Comparison of ENCODE assay signal across 12 cellular contexts in the genomic region with DNA sequence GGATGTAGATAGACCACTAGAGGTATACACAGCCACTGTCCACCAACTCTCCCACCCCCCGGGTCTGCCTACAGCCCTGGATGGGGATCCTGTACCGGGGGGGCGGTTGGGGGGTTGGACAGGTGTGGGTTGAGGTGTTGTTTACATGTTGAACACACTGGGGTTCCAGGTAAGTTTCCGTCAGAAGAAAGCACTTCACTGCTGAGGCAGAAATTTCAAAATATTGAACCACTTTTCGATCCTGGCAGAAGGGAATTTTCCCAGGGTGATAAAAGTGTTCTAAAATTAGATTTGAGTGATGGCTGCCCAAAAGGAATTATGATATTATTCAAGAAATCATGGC. TPM values are rescaled to one million over a fixed set of nuclear protein-coding genes. Genes with fewer than 3 reads are reported as not detected.
DNase-seq lines count a peak whose midpoint lies in the region; ATAC-seq, FAIRE-seq and TF ChIP-seq lines count a peak whose summit lies in the region.
"Had no signal": no experiment of that assay in that cellular context is flagged by ENCODE, and none has a peak within 500 bp of the region (broad histone marks: within the 10 kb centered on the region; RNA-seq: fewer than 3 reads in every experiment).

No MANE protein-coding gene starts in this region.

- H3K27me3 ChIP-seq in HepG2 (ENCODE audit: control insufficient read depth in 1 of 2, insufficient read depth in 2 of 2, low read length in 2 of 2), result no peaks in the 10 kb centered on the region

- H3K4me1 ChIP-seq in A549, result peaks cover 79% of the 10 kb centered on the region
- H3K4me1 ChIP-seq in HepG2 (ENCODE audit: insufficient read depth, low read length), result peaks cover 86% of the 10 kb centered on the region

- H3K27ac ChIP-seq in A549, result peak overlapping the region; percentile 87 to 92
- peak overlapping the region; percentile 58 for H3K27ac ChIP-seq in HepG2 (ENCODE audit: extremely low read length, insufficient read depth, low read length)

- no peaks in the 10 kb centered on the region for H3K36me3 ChIP-seq in HepG2 (replicated peaks in 1 of 2; ENCODE audit: control insufficient read depth in 1 of 2, insufficient read depth in 2 of 2, low read length in 2 of 2)

- intact Hi-C loops in HepG2 (cut with micrococcal nuclease; ENCODE audit: unreplicated experiment), result no loop called here

- TF ChIP-seq POLR2A in A549 (IDR thresholded peaks at IDR 0.05; ENCODE audit: low read length) (no peak), HepG2 (IDR thresholded peaks at IDR 0.05; ENCODE audit: insufficient read depth in 1 of 2, low read depth in 2 of 2, low read length in 2 of 2) (no peak)

- H3K4me3 Mint-ChIP-seq in T-helper 17 cell, result peak overlapping the region; percentile 78
- H3K4me3 Mint-ChIP-seq: nephron had no signal

- peaks cover 6% of the 10 kb centered on the region for H3K27me3 Mint-ChIP-seq in T-helper 17 cell

- BruUV-seq in HepG2 (replicated peaks; lab: Mats Ljungman, UMichigan), result no TSS peak

- TF ChIP-seq RAD21 in A549 (conservative IDR thresholded peaks at IDR 0.05 in 1 of 2, IDR thresholded peaks at IDR 0.05 in 1 of 2), result no peak
- no peak for TF ChIP-seq RAD21 in HepG2 (CRISPR knock-in tag; IDR thresholded peaks at IDR 0.05)

- ATAC-seq in A549 (no peak), GM19351 (IDR thresholded peaks at IDR 0.05; ENCODE audit: unreplicated experiment) (peak; percentile 22), T-helper 17 cell (peak; percentile 63), HepG2 (no peak)

- no peak overlapping the region for H3K9ac ChIP-seq in HepG2 (ENCODE audit: insufficient read depth, low read depth, low read length)

- no peaks in the 10 kb centered on the region for H4K20me1 ChIP-seq in HepG2 (ENCODE audit: insufficient read depth, low read length)

- no peaks in the 10 kb centered on the region for H3K79me2 ChIP-seq in HepG2 (ENCODE audit: insufficient read depth, low read length)

- POLR2A ChIA-PET in A549 (lab: Yijun Ruan, JAX) (interaction anchor here (2.1 to 4.0 kb wide), 2 partner anchors 32 to 49 kb away, joined by 11 to 27 read pairs; no protein-coding TSS in a partner anchor), HepG2 (lab: Yijun Ruan, JAX) (interaction anchor here (1.3 to 1.8 kb wide), 4 partner anchors 32 to 121 kb away, joined by 3 to 10 read pairs (median 5); a partner anchor contains a TSS)

- TF ChIP-seq CTCF in A549 (IDR thresholded peaks at IDR 0.05) (no peak), HepG2 (CRISPR knock-in tag; IDR thresholded peaks at IDR 0.05) (no peak)

- H3K4me3 ChIP-seq in A549 (no peak overlapping the region), HepG2 (replicated peaks in 1 of 3; ENCODE audit: insufficient read depth in 1 of 3, low read depth in 2 of 3, low read length in 3 of 3) (no peak overlapping the region; a peak in 1 of 6 replicates)

- TF ChIP-seq EP300 in A549 (IDR thresholded peaks at IDR 0.05), result 0 out of 5 replicates have a peak, but pooled peaks of 1 of the 2 experiments have one; percentile 5
- TF ChIP-seq EP300 in HepG2 (IDR thresholded peaks at IDR 0.05; ENCODE audit: low read depth in 2 of 2, low read length in 2 of 2), result 0 out of 4 replicates have a peak, but pooled peaks of 1 of the 2 experiments have one; percentile 3
- no peak for TF ChIP-seq EP300 in HepG2 (CRISPR knock-in tag; IDR thresholded peaks at IDR 0.05; ENCODE audit: borderline replicate concordance)

- H3K27ac Mint-ChIP-seq in T-helper 17 cell, result peak overlapping the region; percentile 96

- CTCF ChIA-PET in A549 (lab: Yijun Ruan, JAX), result interaction anchor here (1.8 to 26.6 kb wide), 5 partner anchors 21 to 151 kb away, joined by 3 to 694 read pairs (median 64); a partner anchor contains a TSS
- CTCF ChIA-PET in HepG2 (lab: Yijun Ruan, JAX; ENCODE audit: low intra/inter-chr PET ratio, low total read pairs), result no interaction called here

- in situ Hi-C loops in HepG2 (cut with HindIII; ENCODE audit: extremely low pct_ligation_motif_present, low pct_unique_long_range_greater_than_20kb), result no loop called here

- FAIRE-seq in A549 (lab: Jason Lieb, UNC) (no peak), HepG2 (lab: Jason Lieb, UNC) (no peak)

- peaks cover 31% of the 10 kb centered on the region for H3K4me1 Mint-ChIP-seq in T-helper 17 cell

- peak overlapping the region; percentile 70 for H3K4me2 ChIP-seq in A549
- peak overlapping the region; percentile 77; the same call in 1 of the 2 replicates for H3K4me2 ChIP-seq in HepG2 (ENCODE audit: low read depth, low read length)

- H3K9me3 ChIP-seq in A549 (no peaks in the 10 kb centered on the region), T-helper 17 cell (ENCODE audit: control insufficient read depth, low read length, poor library complexity, severe bottlenecking) (no peaks in the 10 kb centered on the region), HepG2 (ENCODE audit: low read length) (no peaks in the 10 kb centered on the region)

- peaks cover 4% of the 10 kb centered on the region for H3K36me3 Mint-ChIP-seq in T-helper 17 cell (ENCODE audit: low read depth)
- H3K36me3 Mint-ChIP-seq: activated naive CD4-positive, alpha-beta T cell treated with anti-CD3 and anti-CD28 coated beads, Interleukin-2, amount 50 U/mL, for 72 hours had no signal

- DNase-seq in A549 (ENCODE audit: low read depth in 1 of 2, low spot score in 1 of 2) (no peak), T-helper 17 cell (no peak), HepG2 (ENCODE audit: low spot score) (no peak), putamen (ENCODE audit: low spot score) (no peak), SIG-M5 treated with dmso at 0.1 percent for 504 hours (lab: John Stamatoyannopoulos, UW; ENCODE audit: unreplicated experiment) (no peak), NCI-H187 treated with DMSO at 0.1 percent for 48 hours (lab: John Stamatoyannopoulos, UW) (no peak)
- DNase-seq in stimulated activated CD8-positive, alpha-beta memory T cell treated with anti-CD3 and anti-CD28 coated beads, Interleukin-4, amount 100 ng/mL, for 48 hours, result no peak
- DNase-seq: DMS79, NCI-H1436 had no signal

- WGBS in A549 (ENCODE audit: missing lambda C conversion rate), result under 1% methylated on average over 5 of the region's 5 CpGs
- WGBS in HepG2 (ENCODE audit: low lambda C conversion rate), result 27% methylated on average over 5 of the region's 5 CpGs

- no peak overlapping the region for H2AFZ ChIP-seq in HepG2 (ENCODE audit: low read length)

RNA-seq across cellular contexts. Expression of a gene that starts 6.6 kb away (rescaled TPM):
- not detected in 2 replicates for polyA plus RNA-seq in A549 (2011; rRNA removed)
- polyA plus RNA-seq in A549 (2012; cell fraction: cytosol; rRNA removed), result 0.03 TPM in 1 of 2 replicates, not detected in the other
- polyA plus RNA-seq in A549 (2012; cell fraction: nucleus; rRNA removed), result 0.34 and 0.50 TPM in 2 replicates
- polyA plus RNA-seq in A549 (2017; fragmentation: RNase III; extraction: RNeasy Plus Mini Kit Qiagen cat#74134 plus additional on column Dnase treatment), result 0.08 to 0.11 TPM in 2 of 3 replicates, not detected in the other
- 0.34 and 0.58 TPM in 2 replicates for polyA minus RNA-seq in A549 (2011; rRNA and poly(A)+ RNA removed)
- total RNA-seq in T-helper 17 cell, result not detected
- total RNA-seq in HepG2 (2016; rRNA removed; fragmentation: Illumina TruSeq; extraction: Trizol), result not detected in 2 replicates
- total RNA-seq in HepG2 (2016; cell fraction: cytosol; rRNA removed; fragmentation: Illumina TruSeq; extraction: Trizol; ENCODE audit: low read depth), result not detected in 2 replicates
- total RNA-seq in HepG2 (2016; cell fraction: insoluble cytoplasmic fraction; rRNA removed; fragmentation: Illumina TruSeq; extraction: Trizol), result not detected in 2 replicates
- not detected in 2 replicates for total RNA-seq in HepG2 (2016; cell fraction: membrane; rRNA removed; fragmentation: Illumina TruSeq; extraction: Trizol)
- not detected in 2 replicates for total RNA-seq in HepG2 (2016; cell fraction: nucleus; rRNA removed; fragmentation: Illumina TruSeq; extraction: Trizol)
- not detected in 2 replicates for polyA plus RNA-seq in HepG2 (2011; rRNA removed)
- polyA plus RNA-seq in HepG2 (2011; cell fraction: cytosol; rRNA removed), result not detected in 2 replicates
- not detected in 2 replicates for polyA plus RNA-seq in HepG2 (2011; cell fraction: nucleus; rRNA removed)
- polyA plus RNA-seq in HepG2 (2012), result not detected in 2 replicates
- polyA plus RNA-seq in HepG2 (2016; cell fraction: cytosol; fragmentation: Illumina TruSeq; extraction: Trizol; ENCODE audit: low read depth), result not detected in 2 replicates
- not detected in 2 replicates for polyA plus RNA-seq in HepG2 (2016; cell fraction: insoluble cytoplasmic fraction; fragmentation: Illumina TruSeq; extraction: Trizol; ENCODE audit: low read depth)
- not detected in 2 replicates for polyA plus RNA-seq in HepG2 (2016; cell fraction: membrane; fragmentation: Illumina TruSeq; extraction: Trizol; ENCODE audit: low read depth)
- not detected in 2 replicates for polyA plus RNA-seq in HepG2 (2016; cell fraction: nucleus; fragmentation: Illumina TruSeq; extraction: Trizol; ENCODE audit: insufficient read depth, low read depth)
- polyA minus RNA-seq in HepG2 (2011; rRNA and poly(A)+ RNA removed; ENCODE audit: low replicate concordance), result not detected in 2 replicates
- not detected in 2 replicates for polyA minus RNA-seq in HepG2 (2011; cell fraction: cytosol; rRNA and poly(A)+ RNA removed)
- polyA minus RNA-seq in HepG2 (2011; cell fraction: nucleus; rRNA and poly(A)+ RNA removed), result not detected in 2 replicates
- total RNA-seq: activated naive CD4-positive, alpha-beta T cell treated with anti-CD3 and anti-CD28 coated beads, Interleukin-2, amount 50 U/mL, for 72 hours had no signal

RNA-seq across cellular contexts. Expression of a gene that starts 21.1 kb away (rescaled TPM):
- polyA plus RNA-seq in A549 (2011; rRNA removed) (8.2 and 13.7 TPM in 2 replicates), A549 (2017; fragmentation: RNase III; extraction: RNeasy Plus Mini Kit Qiagen cat#74134 plus additional on column Dnase treatment) (7.2 to 10.3 TPM (median 9.7 TPM) in 3 replicates), HepG2 (2011; rRNA removed) (4.0 and 6.3 TPM in 2 replicates)
- 10.0 and 12.3 TPM in 2 replicates for polyA plus RNA-seq in A549 (2012; cell fraction: cytosol; rRNA removed)
- polyA plus RNA-seq in A549 (2012; cell fraction: nucleus; rRNA removed), result 75.3 and 87.9 TPM in 2 replicates
- 13.7 and 14.9 TPM in 2 replicates for polyA minus RNA-seq in A549 (2011; rRNA and poly(A)+ RNA removed)
- total RNA-seq in T-helper 17 cell (under 1 TPM; 0.27 to 0.39 TPM), HepG2 (2016; rRNA removed; fragmentation: Illumina TruSeq; extraction: Trizol) (0.66 and 1.3 TPM in 2 replicates)
- total RNA-seq in HepG2 (2016; cell fraction: cytosol; rRNA removed; fragmentation: Illumina TruSeq; extraction: Trizol; ENCODE audit: low read depth), result 0.18 and 0.30 TPM in 2 replicates
- total RNA-seq in HepG2 (2016; cell fraction: insoluble cytoplasmic fraction; rRNA removed; fragmentation: Illumina TruSeq; extraction: Trizol), result 0.22 and 1.3 TPM in 2 replicates
- 0.38 and 0.65 TPM in 2 replicates for total RNA-seq in HepG2 (2016; cell fraction: membrane; rRNA removed; fragmentation: Illumina TruSeq; extraction: Trizol)
- 2.7 and 2.8 TPM in 2 replicates for total RNA-seq in HepG2 (2016; cell fraction: nucleus; rRNA removed; fragmentation: Illumina TruSeq; extraction: Trizol)
- polyA plus RNA-seq in HepG2 (2011; cell fraction: cytosol; rRNA removed), result 1.3 and 1.5 TPM in 2 replicates
- 16.3 and 18.1 TPM in 2 replicates for polyA plus RNA-seq in HepG2 (2011; cell fraction: nucleus; rRNA removed)
- 4.6 and 6.9 TPM in 2 replicates for polyA plus RNA-seq in HepG2 (2012)
- polyA plus RNA-seq in HepG2 (2016; cell fraction: cytosol; fragmentation: Illumina TruSeq; extraction: Trizol; ENCODE audit: low read depth), result 0.32 and 0.38 TPM in 2 replicates
- polyA plus RNA-seq in HepG2 (2016; cell fraction: insoluble cytoplasmic fraction; fragmentation: Illumina TruSeq; extraction: Trizol; ENCODE audit: low read depth), result 0.47 and 0.99 TPM in 2 replicates
- polyA plus RNA-seq in HepG2 (2016; cell fraction: membrane; fragmentation: Illumina TruSeq; extraction: Trizol; ENCODE audit: low read depth), result 0.88 and 0.98 TPM in 2 replicates
- 11.9 and 13.8 TPM in 2 replicates for polyA plus RNA-seq in HepG2 (2016; cell fraction: nucleus; fragmentation: Illumina TruSeq; extraction: Trizol; ENCODE audit: insufficient read depth, low read depth)
- polyA minus RNA-seq in HepG2 (2011; rRNA and poly(A)+ RNA removed; ENCODE audit: low replicate concordance), result 6.6 and 9.0 TPM in 2 replicates
- 0.59 and 0.88 TPM in 2 replicates for polyA minus RNA-seq in HepG2 (2011; cell fraction: cytosol; rRNA and poly(A)+ RNA removed)
- polyA minus RNA-seq in HepG2 (2011; cell fraction: nucleus; rRNA and poly(A)+ RNA removed), result 11.7 and 11.8 TPM in 2 replicates

RNA-seq across cellular contexts. Expression of a gene that starts 48.6 kb away (rescaled TPM):
- polyA plus RNA-seq in A549 (2011; rRNA removed) (108 and 110 TPM in 2 replicates), A549 (2017; fragmentation: RNase III; extraction: RNeasy Plus Mini Kit Qiagen cat#74134 plus additional on column Dnase treatment) (86.2 to 98.1 TPM (median 90.3 TPM) in 3 replicates), HepG2 (2011; rRNA removed) (46.6 and 59.5 TPM in 2 replicates)
- polyA plus RNA-seq in A549 (2012; cell fraction: cytosol; rRNA removed), result 103 and 142 TPM in 2 replicates
- 163 and 226 TPM in 2 replicates for polyA plus RNA-seq in A549 (2012; cell fraction: nucleus; rRNA removed)
- polyA minus RNA-seq in A549 (2011; rRNA and poly(A)+ RNA removed), result 145 and 164 TPM in 2 replicates
- total RNA-seq in T-helper 17 cell (under 1 TPM; 0.70 to 0.94 TPM), HepG2 (2016; rRNA removed; fragmentation: Illumina TruSeq; extraction: Trizol) (18.4 and 43.4 TPM in 2 replicates)
- 5.4 and 5.5 TPM in 2 replicates for total RNA-seq in HepG2 (2016; cell fraction: cytosol; rRNA removed; fragmentation: Illumina TruSeq; extraction: Trizol; ENCODE audit: low read depth)
- total RNA-seq in HepG2 (2016; cell fraction: insoluble cytoplasmic fraction; rRNA removed; fragmentation: Illumina TruSeq; extraction: Trizol), result 16.1 and 39.6 TPM in 2 replicates
- total RNA-seq in HepG2 (2016; cell fraction: membrane; rRNA removed; fragmentation: Illumina TruSeq; extraction: Trizol), result 18.0 and 18.1 TPM in 2 replicates
- 37.4 and 45.5 TPM in 2 replicates for total RNA-seq in HepG2 (2016; cell fraction: nucleus; rRNA removed; fragmentation: Illumina TruSeq; extraction: Trizol)
- 53.0 and 55.6 TPM in 2 replicates for polyA plus RNA-seq in HepG2 (2011; cell fraction: cytosol; rRNA removed)
- 60.5 and 72.7 TPM in 2 replicates for polyA plus RNA-seq in HepG2 (2011; cell fraction: nucleus; rRNA removed)
- polyA plus RNA-seq in HepG2 (2012), result 26.0 and 35.8 TPM in 2 replicates
- polyA plus RNA-seq in HepG2 (2016; cell fraction: cytosol; fragmentation: Illumina TruSeq; extraction: Trizol; ENCODE audit: low read depth), result 4.1 and 4.5 TPM in 2 replicates
- polyA plus RNA-seq in HepG2 (2016; cell fraction: insoluble cytoplasmic fraction; fragmentation: Illumina TruSeq; extraction: Trizol; ENCODE audit: low read depth), result 14.1 and 16.5 TPM in 2 replicates
- polyA plus RNA-seq in HepG2 (2016; cell fraction: membrane; fragmentation: Illumina TruSeq; extraction: Trizol; ENCODE audit: low read depth), result 9.4 and 9.9 TPM in 2 replicates
- polyA plus RNA-seq in HepG2 (2016; cell fraction: nucleus; fragmentation: Illumina TruSeq; extraction: Trizol; ENCODE audit: insufficient read depth, low read depth), result 59.3 and 60.4 TPM in 2 replicates
- polyA minus RNA-seq in HepG2 (2011; rRNA and poly(A)+ RNA removed; ENCODE audit: low replicate concordance), result 69.1 and 105 TPM in 2 replicates
- 34.7 and 43.2 TPM in 2 replicates for polyA minus RNA-seq in HepG2 (2011; cell fraction: cytosol; rRNA and poly(A)+ RNA removed)
- polyA minus RNA-seq in HepG2 (2011; cell fraction: nucleus; rRNA and poly(A)+ RNA removed), result 56.0 and 67.4 TPM in 2 replicates

RNA-seq across cellular contexts. Expression of a gene that starts 56.2 kb away (rescaled TPM):
- 22.6 and 25.3 TPM in 2 replicates for polyA plus RNA-seq in A549 (2011; rRNA removed)
- polyA plus RNA-seq in A549 (2012; cell fraction: cytosol; rRNA removed), result 103 and 138 TPM in 2 replicates
- polyA plus RNA-seq in A549 (2012; cell fraction: nucleus; rRNA removed), result 302 and 387 TPM in 2 replicates
- 49.6 to 80.7 TPM (median 72.1 TPM) in 3 replicates for polyA plus RNA-seq in A549 (2017; fragmentation: RNase III; extraction: RNeasy Plus Mini Kit Qiagen cat#74134 plus additional on column Dnase treatment)
- 27.4 and 33.8 TPM in 2 replicates for polyA minus RNA-seq in A549 (2011; rRNA and poly(A)+ RNA removed)
- total RNA-seq in T-helper 17 cell, result 100 to 1,000 TPM; 149 to 168 TPM
- total RNA-seq in HepG2 (2016; rRNA removed; fragmentation: Illumina TruSeq; extraction: Trizol), result 2.0 and 4.0 TPM in 2 replicates
- total RNA-seq in HepG2 (2016; cell fraction: cytosol; rRNA removed; fragmentation: Illumina TruSeq; extraction: Trizol; ENCODE audit: low read depth), result 4.5 and 8.9 TPM in 2 replicates
- total RNA-seq in HepG2 (2016; cell fraction: insoluble cytoplasmic fraction; rRNA removed; fragmentation: Illumina TruSeq; extraction: Trizol), result 1.9 and 4.2 TPM in 2 replicates
- 8.2 and 10.1 TPM in 2 replicates for total RNA-seq in HepG2 (2016; cell fraction: membrane; rRNA removed; fragmentation: Illumina TruSeq; extraction: Trizol)
- 3.1 and 4.6 TPM in 2 replicates for total RNA-seq in HepG2 (2016; cell fraction: nucleus; rRNA removed; fragmentation: Illumina TruSeq; extraction: Trizol)
- 2.3 and 2.6 TPM in 2 replicates for polyA plus RNA-seq in HepG2 (2011; rRNA removed)
- 1.8 and 3.4 TPM in 2 replicates for polyA plus RNA-seq in HepG2 (2011; cell fraction: cytosol; rRNA removed)
- polyA plus RNA-seq in HepG2 (2011; cell fraction: nucleus; rRNA removed), result 23.1 and 29.5 TPM in 2 replicates
- 6.8 and 9.9 TPM in 2 replicates for polyA plus RNA-seq in HepG2 (2012)
- 13.0 TPM in 2 replicates for polyA plus RNA-seq in HepG2 (2016; cell fraction: cytosol; fragmentation: Illumina TruSeq; extraction: Trizol; ENCODE audit: low read depth)
- polyA plus RNA-seq in HepG2 (2016; cell fraction: insoluble cytoplasmic fraction; fragmentation: Illumina TruSeq; extraction: Trizol; ENCODE audit: low read depth), result 8.2 and 12.0 TPM in 2 replicates
- polyA plus RNA-seq in HepG2 (2016; cell fraction: membrane; fragmentation: Illumina TruSeq; extraction: Trizol; ENCODE audit: low read depth), result 18.9 and 20.6 TPM in 2 replicates
- polyA plus RNA-seq in HepG2 (2016; cell fraction: nucleus; fragmentation: Illumina TruSeq; extraction: Trizol; ENCODE audit: insufficient read depth, low read depth), result 17.9 and 18.7 TPM in 2 replicates
- polyA minus RNA-seq in HepG2 (2011; rRNA and poly(A)+ RNA removed; ENCODE audit: low replicate concordance), result 5.3 and 5.6 TPM in 2 replicates
- 4.7 and 5.7 TPM in 2 replicates for polyA minus RNA-seq in HepG2 (2011; cell fraction: cytosol; rRNA and poly(A)+ RNA removed)
- polyA minus RNA-seq in HepG2 (2011; cell fraction: nucleus; rRNA and poly(A)+ RNA removed), result 3.2 and 4.1 TPM in 2 replicates

Comparison
In these comparisons a context has a peak if more than half of its experiments do, and no peak if none do; other contexts are left out.
1. ATAC-seq: peak in GM19351 (single experiment) and T-helper 17 cell (single experiment); none in A549 (0 of 2) and HepG2 (single experiment).